24 cellular contexts compared by ENCODE assay signal in the genomic region with DNA sequence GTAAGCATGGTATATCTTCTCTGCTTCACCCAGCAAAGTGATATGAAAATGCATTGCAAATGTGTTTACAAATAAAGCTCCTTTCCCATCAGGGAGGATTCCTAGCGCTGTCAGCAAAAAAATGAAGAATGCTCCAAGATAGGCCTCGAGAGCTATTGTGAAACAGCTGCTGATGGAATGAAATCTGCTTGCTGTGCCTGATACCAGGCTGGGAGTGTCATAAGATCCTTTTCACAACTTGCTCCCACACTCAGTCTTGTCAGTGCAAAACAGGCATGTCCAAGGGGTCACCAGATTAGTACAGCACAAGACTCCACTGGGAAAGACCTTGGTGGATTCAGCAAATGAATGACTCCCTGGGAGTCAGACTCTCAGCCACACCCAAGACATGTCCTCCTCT. TPM values are rescaled to one million over a fixed set of nuclear protein-coding genes. Genes with fewer than 3 reads are reported as not detected.
DNase-seq lines count a peak whose midpoint lies in the region; ATAC-seq and TF ChIP-seq lines count a peak whose summit lies in the region.
"Had no signal": no experiment of that assay in that cellular context is flagged by ENCODE, and none has a peak within 500 bp of the region (broad histone marks: within the 10 kb centered on the region; RNA-seq: fewer than 3 reads in every experiment).

No MANE protein-coding gene starts in this region.

- ATAC-seq in Right ventricle myocardium superior (ENCODE audit: poor library complexity) (peak; percentile 25), left ventricle myocardium superior (no peak), psoas muscle (no peak), HG03354 (IDR thresholded peaks at IDR 0.05; ENCODE audit: poor library complexity, severe bottlenecking, unreplicated experiment) (no peak)
- ATAC-seq: CD8-positive, alpha-beta T cell; HCT116; SK-N-SH treated with all-trans-retinoic acid at 6 μM for 48 hours had no signal

- no peak overlapping the region for H3K23ac ChIP-seq in mesenchymal stem cell (ENCODE audit: low read length in 2 of 2)

- no peak overlapping the region for H4K8ac ChIP-seq in mesenchymal stem cell (ENCODE audit: low read length)

- DNase-seq in Right ventricle myocardium superior = no peak
- no peak for DNase-seq in left ventricle myocardium superior
- DNase-seq in fibroblast of gingiva (ENCODE audit: low read depth) = peak; percentile 11
- DNase-seq in mesenchymal stem cell = peak; percentile 21
- DNase-seq in psoas muscle = no peak
- DNase-seq in HCEC 1CT = no peak
- no peak for DNase-seq in NCI-H187 treated with DMSO at 0.1 percent for 48 hours (lab: John Stamatoyannopoulos, UW)
- DNase-seq: 8988T; AML-193; C1 segment of cervical spinal cord; CD8-positive, alpha-beta T cell; GOT3; Kasumi-1; NCI-H1694 treated with DMSO at 0.1 percent for 48 hours; NCI-H2107; NCI-H510A; NCI-H748 treated with DMSO at 0.1 percent for 48 hours had no signal

- WGBS in mesenchymal stem cell = 64% methylated on average over 2 of the region's 2 CpGs
- WGBS in psoas muscle, 3 donors = 70 to 93% (median 87%) methylated on average over 2 of the region's 2 CpGs

- no peak overlapping the region for H3K4me2 ChIP-seq in mesenchymal stem cell (ENCODE audit: low read length, poor library complexity, severe bottlenecking)

- H3K4me1 ChIP-seq in mesenchymal stem cell (ENCODE audit: control insufficient read depth, insufficient read depth, low read depth, low read length) (no peaks in the 10 kb centered on the region), psoas muscle (no peaks in the 10 kb centered on the region)

- H3K4ac ChIP-seq in mesenchymal stem cell (ENCODE audit: low read depth in 1 of 2, low read length in 2 of 2) = no peak overlapping the region

- H4K91ac ChIP-seq in mesenchymal stem cell (ENCODE audit: low read length) = no peak overlapping the region

- no peak overlapping the region for H3K9ac ChIP-seq in mesenchymal stem cell (ENCODE audit: low read length)

- no peak overlapping the region for H2AK5ac ChIP-seq in mesenchymal stem cell (ENCODE audit: low read length, severe bottlenecking)

- no peak overlapping the region for H2BK15ac ChIP-seq in mesenchymal stem cell (ENCODE audit: low read depth, poor library complexity, severe bottlenecking)

- H2AFZ ChIP-seq in mesenchymal stem cell (ENCODE audit: low read depth, low read length) = no peak overlapping the region

- H3K9me3 ChIP-seq in mesenchymal stem cell (ENCODE audit: control insufficient read depth, low read length) = no peaks in the 10 kb centered on the region
- H3K9me3 ChIP-seq in psoas muscle = no peaks in the 10 kb centered on the region

- H2BK12ac ChIP-seq in mesenchymal stem cell (ENCODE audit: low read length in 2 of 2) = no peak overlapping the region

- H3K4me3 ChIP-seq in mesenchymal stem cell (ENCODE audit: insufficient read depth in 1 of 2, low read depth in 1 of 2, low read length in 2 of 2) = no peak overlapping the region
- H3K4me3 ChIP-seq in psoas muscle = no peak overlapping the region

- H3K27me3 ChIP-seq in mesenchymal stem cell (ENCODE audit: control insufficient read depth in 1 of 2, insufficient read depth in 1 of 2, low read length in 2 of 2) = no peaks in the 10 kb centered on the region
- H3K27me3 ChIP-seq in psoas muscle (ENCODE audit: insufficient read depth in 3 of 3, low read length in 2 of 3) = no peaks in the 10 kb centered on the region

- no peak for TF ChIP-seq CTCF in psoas muscle (IDR thresholded peaks at IDR 0.05)

- no peak overlapping the region for H3K14ac ChIP-seq in mesenchymal stem cell (ENCODE audit: low read length in 2 of 2)

- H2BK5ac ChIP-seq in mesenchymal stem cell (ENCODE audit: low read depth, low read length, poor library complexity, severe bottlenecking) = no peak overlapping the region

- no peak overlapping the region for H2BK120ac ChIP-seq in mesenchymal stem cell (ENCODE audit: low read depth, low read length)

- H3K27ac ChIP-seq in mesenchymal stem cell (ENCODE audit: low read length, poor library complexity, severe bottlenecking) (no peak overlapping the region), psoas muscle (no peak overlapping the region)
- H3K27ac ChIP-seq: RWPE1 had no signal

- H3K18ac ChIP-seq in mesenchymal stem cell (ENCODE audit: low read depth in 1 of 2, low read length in 2 of 2) = no peak overlapping the region

- H3K36me3 ChIP-seq in mesenchymal stem cell (ENCODE audit: control insufficient read depth in 1 of 2, insufficient read depth in 2 of 2, low read depth in 1 of 2, low read length in 2 of 2) (peaks cover 15 to 36% of the 10 kb centered on the region in 2 experiments), psoas muscle (ENCODE audit: insufficient read depth in 1 of 2, low read depth in 1 of 2) (peaks cover 0 to 25% of the 10 kb centered on the region in 2 donors)

- H3K79me1 ChIP-seq in mesenchymal stem cell (replicated peaks; ENCODE audit: low read length, poor library complexity, severe bottlenecking) = peaks cover 4% of the 10 kb centered on the region

- intact Hi-C loops in Right ventricle myocardium superior (cut with DNase I) = no loop called here
- intact Hi-C loops in left ventricle myocardium superior (cut with micrococcal nuclease) = no loop called here
- intact Hi-C loops in psoas muscle (cut with DNase I) = no loop called here

RNA-seq across cellular contexts. Expression of a gene that starts 34.1 kb away (rescaled TPM):
- total RNA-seq in Right ventricle myocardium superior (46.9 TPM), left ventricle myocardium superior (54.4 TPM), psoas muscle (100 to 1,000 TPM in 1 of 4 donors, 10 to 100 TPM in 3; 43.7 to 101 (median 67.4) TPM)
- polyA plus RNA-seq in mesenchymal stem cell (2013, experiment 1 of 2) = 58.6 TPM
- 60.5 TPM for polyA plus RNA-seq in mesenchymal stem cell (2013, experiment 2 of 2)
- 10 to 100 TPM; 49.1 to 83.3 (median 52.1) TPM for polyA plus RNA-seq in psoas muscle

RNA-seq across cellular contexts. Expression of a gene that starts 34.4 kb away (rescaled TPM):
- total RNA-seq in Right ventricle myocardium superior (9.1 TPM), left ventricle myocardium superior (8.0 TPM), psoas muscle (10 to 100 TPM in 3 of 4 donors, 1 to 10 TPM in 1; 5.4 to 15.7 (median 11.3) TPM)
- polyA plus RNA-seq in mesenchymal stem cell (2013, experiment 1 of 2) = 66.5 TPM
- polyA plus RNA-seq in mesenchymal stem cell (2013, experiment 2 of 2) = 71.3 TPM
- polyA plus RNA-seq in psoas muscle = 10 to 100 TPM; 14.4 to 48.5 (median 24.7) TPM

RNA-seq across cellular contexts. Expression of a gene that starts 43.2 kb away (rescaled TPM):
- total RNA-seq in Right ventricle myocardium superior (4.6 TPM), left ventricle myocardium superior (5.5 TPM), psoas muscle (10 to 100 TPM in 1 of 4 donors, 1 to 10 TPM in 3; 4.4 to 11.6 (median 5.6) TPM)
- polyA plus RNA-seq in mesenchymal stem cell (2013, experiment 1 of 2) = 5.1 TPM
- 4.8 TPM for polyA plus RNA-seq in mesenchymal stem cell (2013, experiment 2 of 2)
- polyA plus RNA-seq in psoas muscle = 1 to 10 TPM; 3.1 to 4.4 (median 4.2) TPM
- total RNA-seq: G401, MCF 10A had no signal

RNA-seq across cellular contexts. Expression of a gene that starts 51.3 kb away (rescaled TPM):
- total RNA-seq in Right ventricle myocardium superior (72.0 TPM), left ventricle myocardium superior (58.4 TPM), psoas muscle (100 to 1,000 TPM; 102 to 181 (median 132) TPM)
- polyA plus RNA-seq in mesenchymal stem cell (2013, experiment 1 of 2) = 2,923 TPM
- polyA plus RNA-seq in mesenchymal stem cell (2013, experiment 2 of 2) = 2,774 TPM
- polyA plus RNA-seq in psoas muscle = 1,000 to 10,000 TPM in 2 of 3 donors, 100 to 1,000 TPM in 1; 848 to 1,450 (median 1,427) TPM

RNA-seq across cellular contexts. Expression of a gene that starts 56.1 kb away (rescaled TPM):
- 1.8 TPM for total RNA-seq in Right ventricle myocardium superior
- total RNA-seq in left ventricle myocardium superior = 4.1 TPM
- polyA plus RNA-seq in mesenchymal stem cell (2013, experiment 1 of 2) = 0.30 TPM
- polyA plus RNA-seq in mesenchymal stem cell (2013, experiment 2 of 2) = 0.33 TPM
- total RNA-seq in psoas muscle = 1 to 10 TPM in 3 of 4 donors, under 1 TPM in 1; 0.81 to 2.0 (median 1.3) TPM
- under 1 TPM; 0.27 to 0.47 (median 0.37) TPM for polyA plus RNA-seq in psoas muscle
- total RNA-seq: G401, MCF 10A had no signal
- polyA plus RNA-seq: AG04450 had no signal

Comparison
In these comparisons a context has a peak if more than half of its experiments do, and no peak if none do; other contexts are left out.
1. DNase-seq: peak in fibroblast of gingiva (single experiment) and mesenchymal stem cell (single experiment); none in Right ventricle myocardium superior (single experiment), left ventricle myocardium superior (single experiment), psoas muscle (0 of 2), HCEC 1CT (single experiment) and NCI-H187 treated with DMSO at 0.1 percent for 48 hours (single experiment).